Comparison of ENCODE assay signal across 8 cellular contexts in genomic region chr1:244796719-244797406, GRCh38. TPM values are rescaled to one million over a fixed set of nuclear protein-coding genes. Genes with fewer than 3 reads are reported as not detected.
DNase-seq lines count a peak whose midpoint lies in the region; ATAC-seq and TF ChIP-seq lines count a peak whose summit lies in the region.

No MANE protein-coding gene starts in this region.

- no peaks in the 10 kb centered on the region for H3F3A ChIP-seq in OCI-LY1 (ENCODE audit: insufficient read depth, low read length)
- H3F3A ChIP-seq in neural progenitor cell (ENCODE audit: low read depth) = no peaks in the 10 kb centered on the region

- no peak for TF ChIP-seq POLR2A in transverse colon (IDR thresholded peaks at IDR 0.05)

- 33 to 41% methylated on average over 6 to 10 of the region's 10 CpGs for WGBS in transverse colon (ENCODE audit: low coverage in 1 of 2), 2 donors

- no peaks in the 10 kb centered on the region for H3K9me3 Mint-ChIP-seq in CD4-positive, alpha-beta T cell
- peaks cover 4% of the 10 kb centered on the region for H3K9me3 Mint-ChIP-seq in neural progenitor cell

- POLR2A ChIA-PET in CD4-positive, alpha-beta T cell (lab: Charles Lee) = interaction anchor here (0.9 to 1.2 kb wide), 5 partner anchors 27 to 245 kb away, joined by 3 to 5 read pairs (median 3); partner anchors contain the start of gene DESI2

- peaks cover 4% of the 10 kb centered on the region for H3K4me1 Mint-ChIP-seq in CD4-positive, alpha-beta T cell (ENCODE audit: low read depth)
- H3K4me1 Mint-ChIP-seq in neural progenitor cell = no peaks in the 10 kb centered on the region

- H3K9ac ChIP-seq in OCI-LY1 (ENCODE audit: low read length) = no peak overlapping the region
- H3K9ac ChIP-seq in neural progenitor cell = no peak overlapping the region

- H3K27ac ChIP-seq in CD4-positive, alpha-beta T cell (ENCODE audit: low read depth, low read length) = no peak overlapping the region
- H3K27ac ChIP-seq in OCI-LY1 (ENCODE audit: low read depth, low read length, poor library complexity, severe bottlenecking) (no peak overlapping the region), neural progenitor cell (no peak overlapping the region), transverse colon (no peak overlapping the region)

- no peak overlapping the region for H2AFZ ChIP-seq in OCI-LY1 (ENCODE audit: low read length)
- no peak overlapping the region for H2AFZ ChIP-seq in neural progenitor cell (replicated peaks)

- CTCF ChIA-PET in CD4-positive, alpha-beta T cell (lab: Charles Lee) = interaction anchor here (0.7 to 3.2 kb wide), 7 partner anchors 31 to 246 kb away, joined by 3 to 18 read pairs (median 4); no protein-coding TSS in a partner anchor

- H3K36me3 ChIP-seq in OCI-LY1 (ENCODE audit: insufficient read depth, low read length) (no peaks in the 10 kb centered on the region), neural progenitor cell (no peaks in the 10 kb centered on the region), transverse colon (no peaks in the 10 kb centered on the region)

- intact Hi-C loops in CD4-positive, alpha-beta T cell (cut with DNase I, micrococcal nuclease) = loop anchor here (1.0 to 10.0 kb wide), 3 partner anchors 194 to 1452 kb away; no protein-coding TSS in a partner anchor
- intact Hi-C loops in transverse colon (cut with DNase I; ENCODE audit: low total_unique reads) = no loop called here

- H3K36me3 Mint-ChIP-seq in CD4-positive, alpha-beta T cell (ENCODE audit: low read depth) = no peaks in the 10 kb centered on the region
- H3K36me3 Mint-ChIP-seq in neural progenitor cell = no peaks in the 10 kb centered on the region

- no peak for ATAC-seq in CD4-positive, alpha-beta T cell (ENCODE audit: poor library complexity)
- ATAC-seq in HG03103 (IDR thresholded peaks at IDR 0.05; ENCODE audit: low read depth, unreplicated experiment) = peak; percentile 46
- no peak for ATAC-seq in HG03175 (IDR thresholded peaks at IDR 0.05; ENCODE audit: unreplicated experiment)

- H3K4me3 Mint-ChIP-seq in CD4-positive, alpha-beta T cell = no peak overlapping the region
- H3K4me3 Mint-ChIP-seq in neural progenitor cell = no peak overlapping the region

- TF ChIP-seq EP300 in transverse colon (IDR thresholded peaks at IDR 0.05; ENCODE audit: low read depth) = no peak

- H3K4me3 ChIP-seq in OCI-LY1 (ENCODE audit: low read depth, low read length, poor library complexity, severe bottlenecking) (no peak overlapping the region), neural progenitor cell (no peak overlapping the region), transverse colon (no peak overlapping the region)

- H3K27me3 ChIP-seq in CD4-positive, alpha-beta T cell (ENCODE audit: control insufficient read depth, insufficient read depth, low read length) = no peaks in the 10 kb centered on the region
- H3K27me3 ChIP-seq in OCI-LY1 (ENCODE audit: insufficient read depth, low read length) (no peaks in the 10 kb centered on the region), neural progenitor cell (no peaks in the 10 kb centered on the region), transverse colon (no peaks in the 10 kb centered on the region)

- peak; percentile 97 for TF ChIP-seq CTCF in CD4-positive, alpha-beta T cell (IDR thresholded peaks at IDR 0.05)
- TF ChIP-seq CTCF in OCI-LY1 (IDR thresholded peaks at IDR 0.05; ENCODE audit: low read length) (peak; percentile 94), neural progenitor cell (IDR thresholded peaks at IDR 0.05) (peak; percentile 95), transverse colon (IDR thresholded peaks at IDR 0.05) (peak; percentile 84 to 92 (median 88))

- H3K79me2 ChIP-seq in OCI-LY1 (ENCODE audit: insufficient read depth, low read length) (no peaks in the 10 kb centered on the region), neural progenitor cell (ENCODE audit: low read depth) (no peaks in the 10 kb centered on the region)

- H3K4me2 ChIP-seq in OCI-LY1 (ENCODE audit: low read length) (no peak overlapping the region; the same call in 1 of the 2 replicates), neural progenitor cell (no peak overlapping the region)

- peaks cover 4% of the 10 kb centered on the region for H3K27me3 Mint-ChIP-seq in CD4-positive, alpha-beta T cell
- H3K27me3 Mint-ChIP-seq in neural progenitor cell (ENCODE audit: insufficient read depth, low read depth) = peaks cover 6% of the 10 kb centered on the region

- H3K9me3 ChIP-seq in CD4-positive, alpha-beta T cell (ENCODE audit: control insufficient read depth, low read length) = no peaks in the 10 kb centered on the region
- no peaks in the 10 kb centered on the region for H3K9me3 ChIP-seq in OCI-LY1 (ENCODE audit: low read length)
- H3K9me3 ChIP-seq in neural progenitor cell (ENCODE audit: low read depth) = no peaks in the 10 kb centered on the region
- no peaks in the 10 kb centered on the region for H3K9me3 ChIP-seq in transverse colon

- no peaks in the 10 kb centered on the region for H3K9me2 ChIP-seq in OCI-LY1 (ENCODE audit: low read depth, low read length)

- in situ Hi-C loops in transverse colon (cut with MboI; ENCODE audit: low pct_ligation_motif_present in 1 of 4, low pct_unique_long_range_greater_than_20kb in 1 of 4, low sequenced_read_pairs in 3 of 4) = loop anchor here in 3 of 4 donors (5.0 to 10.0 kb wide), 3 partner anchors 190 to 195 kb away; no protein-coding TSS in a partner anchor

- H4K20me1 ChIP-seq in OCI-LY1 (ENCODE audit: insufficient read depth, low read length) = no peaks in the 10 kb centered on the region
- H4K20me1 ChIP-seq in neural progenitor cell (ENCODE audit: low read depth) = no peaks in the 10 kb centered on the region

- DNase-seq in CD4-positive, alpha-beta T cell = peak; percentile 10 to 52 (median 36)
- DNase-seq in activated T-cell treated with anti-CD3 and anti-CD28 coated beads, Interleukin-2, amount 50 U/mL, for 1 hour = peak; percentile 25
- DNase-seq in fibroblast of gingiva (ENCODE audit: low read depth) (peak; percentile 47), neural progenitor cell (ENCODE audit: low spot score) (peak; percentile 65), transverse colon (peak; percentile 69)

- H3K4me1 ChIP-seq in OCI-LY1 (ENCODE audit: insufficient read depth, low read length, severe bottlenecking) (peaks cover 12% of the 10 kb centered on the region), neural progenitor cell (no peaks in the 10 kb centered on the region), transverse colon (no peaks in the 10 kb centered on the region)

- no peak overlapping the region for H3K27ac Mint-ChIP-seq in CD4-positive, alpha-beta T cell
- no peak overlapping the region for H3K27ac Mint-ChIP-seq in neural progenitor cell

RNA-seq across cellular contexts. Expression of gene COX20, which starts 38.6 kb away (rescaled TPM):
- total RNA-seq in CD4-positive, alpha-beta T cell = 10 to 100 TPM; 14.5 to 16.8 TPM
- 24.0 and 81.6 TPM in 2 replicates for total RNA-seq in neural progenitor cell (ENCODE audit: low replicate concordance)
- 10 to 100 TPM in 3 of 4 donors, 1 to 10 TPM in 1; 6.0 to 41.3 (median 32.3) TPM for total RNA-seq in transverse colon
